1 cellular context compared by ENCODE assay signal in the genomic region with DNA sequence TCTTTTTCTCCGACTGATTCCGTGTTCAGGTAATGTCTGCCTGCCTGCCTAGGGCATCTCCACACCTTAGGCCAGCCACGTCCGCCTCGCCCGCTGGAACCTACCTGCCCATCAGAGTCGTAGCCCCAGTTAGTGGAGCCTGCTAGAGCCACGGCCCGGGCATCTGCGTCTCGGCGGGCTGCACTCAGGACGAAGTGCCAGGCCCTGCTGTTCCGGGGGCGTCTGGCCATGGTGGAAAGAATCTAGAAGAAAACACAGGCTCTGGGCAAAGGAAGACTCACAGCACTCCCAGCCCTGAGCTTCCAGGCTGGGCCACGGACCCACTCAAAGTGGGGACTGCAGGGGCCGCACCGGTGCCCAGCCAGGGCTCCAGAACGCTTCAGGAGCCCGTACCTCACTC.
TF ChIP-seq lines count a peak whose summit lies in the region.

No MANE protein-coding gene starts in this region.

TF ChIP-seq in IMR-90, 13 proteins besides CTCF, POLR2A, EP300 and RAD21:
- no peak for TF ChIP-seq FOS (IDR thresholded peaks at IDR 0.05; ENCODE audit: low read depth, low read length)
- TF ChIP-seq, protein P1, sequence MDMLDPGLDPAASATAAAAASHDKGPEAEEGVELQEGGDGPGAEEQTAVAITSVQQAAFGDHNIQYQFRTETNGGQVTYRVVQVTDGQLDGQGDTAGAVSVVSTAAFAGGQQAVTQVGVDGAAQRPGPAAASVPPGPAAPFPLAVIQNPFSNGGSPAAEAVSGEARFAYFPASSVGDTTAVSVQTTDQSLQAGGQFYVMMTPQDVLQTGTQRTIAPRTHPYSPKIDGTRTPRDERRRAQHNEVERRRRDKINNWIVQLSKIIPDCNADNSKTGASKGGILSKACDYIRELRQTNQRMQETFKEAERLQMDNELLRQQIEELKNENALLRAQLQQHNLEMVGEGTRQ (IDR thresholded peaks at IDR 0.05; ENCODE audit: low read depth, low read length) = no peak
- TF ChIP-seq SMC3 (IDR thresholded peaks at IDR 0.05; ENCODE audit: low read depth, low read length) = no peak
- no peak for TF ChIP-seq MAZ (IDR thresholded peaks at IDR 0.05; ENCODE audit: borderline replicate concordance, low read depth, low read length)
- no peak for TF ChIP-seq RCOR1 (IDR thresholded peaks at IDR 0.05; ENCODE audit: insufficient replicate concordance, low read length)
- no peak for TF ChIP-seq CEBPB (IDR thresholded peaks at IDR 0.05; ENCODE audit: low read depth, low read length)
- no peak for TF ChIP-seq RFX5 (IDR thresholded peaks at IDR 0.05; ENCODE audit: low read depth, low read length)
- no peak for TF ChIP-seq ELK1 (IDR thresholded peaks at IDR 0.05; ENCODE audit: borderline replicate concordance, low read depth, low read length)
- no peak for TF ChIP-seq NFE2L2 (IDR thresholded peaks at IDR 0.05; ENCODE audit: low read depth, low read length)
